Comparison of ENCODE assay signal across 2 cellular contexts in the genomic region with DNA sequence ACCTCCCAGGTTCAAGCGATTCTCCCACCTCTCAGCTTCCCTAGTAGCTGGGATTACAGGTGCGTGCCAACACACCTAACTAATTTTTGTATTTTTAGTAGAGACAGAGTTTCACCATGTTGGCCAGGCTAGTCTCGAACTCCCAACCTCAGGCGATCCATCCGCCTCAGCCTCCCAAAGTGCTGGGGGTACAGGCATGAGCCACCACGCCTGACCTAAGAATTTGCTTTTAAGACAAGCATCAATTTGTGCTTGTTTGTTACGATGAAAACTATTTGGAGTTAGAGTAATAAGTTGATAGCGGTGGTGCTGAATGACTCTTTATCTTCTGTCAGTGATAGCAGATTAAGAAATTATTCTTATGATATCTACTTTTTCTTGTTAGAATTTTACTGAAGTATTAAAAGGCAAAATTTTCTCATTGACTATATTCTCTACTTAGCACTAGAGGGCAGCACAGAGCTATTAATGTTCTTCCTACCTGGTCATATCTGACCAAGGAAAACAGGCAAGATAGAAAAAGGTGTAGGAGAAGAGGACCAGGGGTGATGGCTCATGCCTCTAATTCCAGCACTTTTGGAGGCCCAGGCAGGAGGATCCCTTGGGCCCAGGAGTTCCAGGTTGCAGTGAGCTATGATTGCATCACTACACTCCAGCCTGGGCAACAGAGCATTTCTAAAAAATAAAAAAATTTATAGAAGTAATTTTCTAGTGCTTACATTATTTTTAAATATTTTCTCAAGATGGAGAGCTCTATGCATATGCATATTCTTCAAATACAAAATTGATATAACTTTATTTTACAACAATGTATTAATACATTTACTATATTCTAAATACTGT.
TF ChIP-seq lines count a peak whose summit lies in the region.

No MANE protein-coding gene starts in this region.

TF ChIP-seq in A549, 52 proteins besides CTCF, POLR2A, EP300 and RAD21:
- TF ChIP-seq RFX5 (IDR thresholded peaks at IDR 0.05): no peak
- no peak for TF ChIP-seq RARB (CRISPR knock-in tag; IDR thresholded peaks at IDR 0.05)
- TF ChIP-seq JUNB (IDR thresholded peaks at IDR 0.05): no peak
- 0 out of 4 replicates have a peak, but pooled peaks of 1 of the 2 experiments have one; percentile 13 for TF ChIP-seq CEBPB (IDR thresholded peaks at IDR 0.05)
- no peak for TF ChIP-seq HOXB13 (CRISPR knock-in tag; IDR thresholded peaks at IDR 0.05; ENCODE audit: low read depth)
- TF ChIP-seq NFE2L2 (conservative IDR thresholded peaks at IDR 0.05; ENCODE audit: low read length): no peak
- TF ChIP-seq KDM5A (IDR thresholded peaks at IDR 0.05): no peak
- TF ChIP-seq, protein P1, sequence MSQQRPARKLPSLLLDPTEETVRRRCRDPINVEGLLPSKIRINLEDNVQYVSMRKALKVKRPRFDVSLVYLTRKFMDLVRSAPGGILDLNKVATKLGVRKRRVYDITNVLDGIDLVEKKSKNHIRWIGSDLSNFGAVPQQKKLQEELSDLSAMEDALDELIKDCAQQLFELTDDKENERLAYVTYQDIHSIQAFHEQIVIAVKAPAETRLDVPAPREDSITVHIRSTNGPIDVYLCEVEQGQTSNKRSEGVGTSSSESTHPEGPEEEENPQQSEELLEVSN (IDR thresholded peaks at IDR 0.05; ENCODE audit: borderline replicate concordance, low read depth): no peak
- peak; percentile 71 for TF ChIP-seq SMC3 (IDR thresholded peaks at IDR 0.05)

TF ChIP-seq in K562, 482 proteins besides CTCF, POLR2A, EP300 and RAD21:
- TF ChIP-seq GATAD2A (IDR thresholded peaks at IDR 0.05): no peak
- TF ChIP-seq CEBPB (tag; IDR thresholded peaks at IDR 0.05): peak; percentile 48; the same call in 1 of the 2 replicates
- 0 out of 2 replicates have a peak, but pooled peaks have one; percentile 21 for TF ChIP-seq GATAD2B (IDR thresholded peaks at IDR 0.05; ENCODE audit: borderline replicate concordance)
- TF ChIP-seq, protein P2, sequence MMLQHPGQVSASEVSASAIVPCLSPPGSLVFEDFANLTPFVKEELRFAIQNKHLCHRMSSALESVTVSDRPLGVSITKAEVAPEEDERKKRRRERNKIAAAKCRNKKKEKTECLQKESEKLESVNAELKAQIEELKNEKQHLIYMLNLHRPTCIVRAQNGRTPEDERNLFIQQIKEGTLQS (IDR thresholded peaks at IDR 0.05): peak; percentile 58
- TF ChIP-seq, protein P2 (CRISPR knock-in tag; conservative IDR thresholded peaks at IDR 0.05): no peak
- peak; percentile 26; the same call in 1 of the 2 replicates for TF ChIP-seq SMC3 (conservative IDR thresholded peaks at IDR 0.05; ENCODE audit: insufficient read depth, low read depth, low read length)
- TF ChIP-seq FOXA1 (IDR thresholded peaks at IDR 0.05; ENCODE audit: borderline replicate concordance): no peak
- no peak for TF ChIP-seq BRD4 (IDR thresholded peaks at IDR 0.05)
- peak; percentile 25; the same call in 1 of the 2 replicates for TF ChIP-seq CEBPG (CRISPR knock-in tag; IDR thresholded peaks at IDR 0.05)
- TF ChIP-seq CEBPG (tag; conservative IDR thresholded peaks at IDR 0.05 in 1 of 2, IDR thresholded peaks at IDR 0.05 in 1 of 2): peak; percentile 55 to 90; a peak in 3 of 4 replicates
- no peak for TF ChIP-seq LCOR (CRISPR knock-in tag; IDR thresholded peaks at IDR 0.05)
- TF ChIP-seq ZEB2 (IDR thresholded peaks at IDR 0.05): peak; percentile 58; the same call in 1 of the 2 replicates
- TF ChIP-seq DNMT1 (IDR thresholded peaks at IDR 0.05): no peak
- no peak for TF ChIP-seq RFX7 (CRISPR knock-in tag; IDR thresholded peaks at IDR 0.05)
- no peak for TF ChIP-seq ZFX (CRISPR knock-in tag; IDR thresholded peaks at IDR 0.05)
- TF ChIP-seq, protein P3, sequence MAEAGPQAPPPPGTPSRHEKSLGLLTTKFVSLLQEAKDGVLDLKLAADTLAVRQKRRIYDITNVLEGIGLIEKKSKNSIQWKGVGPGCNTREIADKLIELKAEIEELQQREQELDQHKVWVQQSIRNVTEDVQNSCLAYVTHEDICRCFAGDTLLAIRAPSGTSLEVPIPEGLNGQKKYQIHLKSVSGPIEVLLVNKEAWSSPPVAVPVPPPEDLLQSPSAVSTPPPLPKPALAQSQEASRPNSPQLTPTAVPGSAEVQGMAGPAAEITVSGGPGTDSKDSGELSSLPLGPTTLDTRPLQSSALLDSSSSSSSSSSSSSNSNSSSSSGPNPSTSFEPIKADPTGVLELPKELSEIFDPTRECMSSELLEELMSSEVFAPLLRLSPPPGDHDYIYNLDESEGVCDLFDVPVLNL (CRISPR knock-in tag; IDR thresholded peaks at IDR 0.05; ENCODE audit: low read depth): no peak
- no peak for TF ChIP-seq RAD51 (IDR thresholded peaks at IDR 0.05; ENCODE audit: borderline replicate concordance, low read depth)
- no peak for TF ChIP-seq PPARD (CRISPR knock-in tag; IDR thresholded peaks at IDR 0.05)
